In genomic region chr3:58177747-58178527, GRCh38 we compare ENCODE assay signal across 1 cellular context.
TF ChIP-seq lines count a peak whose summit lies in the region.

No MANE protein-coding gene starts in this region.

TF ChIP-seq in HepG2, 621 proteins besides CTCF, POLR2A, EP300 and RAD21 (continued from another document and continues in another):
- TF ChIP-seq, protein P1, sequence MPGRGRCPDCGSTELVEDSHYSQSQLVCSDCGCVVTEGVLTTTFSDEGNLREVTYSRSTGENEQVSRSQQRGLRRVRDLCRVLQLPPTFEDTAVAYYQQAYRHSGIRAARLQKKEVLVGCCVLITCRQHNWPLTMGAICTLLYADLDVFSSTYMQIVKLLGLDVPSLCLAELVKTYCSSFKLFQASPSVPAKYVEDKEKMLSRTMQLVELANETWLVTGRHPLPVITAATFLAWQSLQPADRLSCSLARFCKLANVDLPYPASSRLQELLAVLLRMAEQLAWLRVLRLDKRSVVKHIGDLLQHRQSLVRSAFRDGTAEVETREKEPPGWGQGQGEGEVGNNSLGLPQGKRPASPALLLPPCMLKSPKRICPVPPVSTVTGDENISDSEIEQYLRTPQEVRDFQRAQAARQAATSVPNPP (CRISPR knock-in tag; IDR thresholded peaks at IDR 0.05) = no peak
- TF ChIP-seq NR2F2 (IDR thresholded peaks at IDR 0.05; ENCODE audit: borderline replicate concordance, low read depth) = no peak
- TF ChIP-seq CREM (IDR thresholded peaks at IDR 0.05) = no peak
- TF ChIP-seq CREM (CRISPR knock-in tag; IDR thresholded peaks at IDR 0.05) = no peak
- TF ChIP-seq KAT8 (CRISPR knock-in tag; IDR thresholded peaks at IDR 0.05) = no peak; the same call in 1 of the 2 replicates
- no peak for TF ChIP-seq ZBTB42 (CRISPR knock-in tag; IDR thresholded peaks at IDR 0.05)
- TF ChIP-seq ZMYM2 (CRISPR knock-in tag; IDR thresholded peaks at IDR 0.05) = peak; percentile 21; the same call in 1 of the 2 replicates
- no peak for TF ChIP-seq ZNF3 (CRISPR knock-in tag; IDR thresholded peaks at IDR 0.05)
- TF ChIP-seq SRSF4 (IDR thresholded peaks at IDR 0.05; ENCODE audit: low read depth, low read length, poor library complexity, severe bottlenecking) = no peak
- TF ChIP-seq, protein P2, sequence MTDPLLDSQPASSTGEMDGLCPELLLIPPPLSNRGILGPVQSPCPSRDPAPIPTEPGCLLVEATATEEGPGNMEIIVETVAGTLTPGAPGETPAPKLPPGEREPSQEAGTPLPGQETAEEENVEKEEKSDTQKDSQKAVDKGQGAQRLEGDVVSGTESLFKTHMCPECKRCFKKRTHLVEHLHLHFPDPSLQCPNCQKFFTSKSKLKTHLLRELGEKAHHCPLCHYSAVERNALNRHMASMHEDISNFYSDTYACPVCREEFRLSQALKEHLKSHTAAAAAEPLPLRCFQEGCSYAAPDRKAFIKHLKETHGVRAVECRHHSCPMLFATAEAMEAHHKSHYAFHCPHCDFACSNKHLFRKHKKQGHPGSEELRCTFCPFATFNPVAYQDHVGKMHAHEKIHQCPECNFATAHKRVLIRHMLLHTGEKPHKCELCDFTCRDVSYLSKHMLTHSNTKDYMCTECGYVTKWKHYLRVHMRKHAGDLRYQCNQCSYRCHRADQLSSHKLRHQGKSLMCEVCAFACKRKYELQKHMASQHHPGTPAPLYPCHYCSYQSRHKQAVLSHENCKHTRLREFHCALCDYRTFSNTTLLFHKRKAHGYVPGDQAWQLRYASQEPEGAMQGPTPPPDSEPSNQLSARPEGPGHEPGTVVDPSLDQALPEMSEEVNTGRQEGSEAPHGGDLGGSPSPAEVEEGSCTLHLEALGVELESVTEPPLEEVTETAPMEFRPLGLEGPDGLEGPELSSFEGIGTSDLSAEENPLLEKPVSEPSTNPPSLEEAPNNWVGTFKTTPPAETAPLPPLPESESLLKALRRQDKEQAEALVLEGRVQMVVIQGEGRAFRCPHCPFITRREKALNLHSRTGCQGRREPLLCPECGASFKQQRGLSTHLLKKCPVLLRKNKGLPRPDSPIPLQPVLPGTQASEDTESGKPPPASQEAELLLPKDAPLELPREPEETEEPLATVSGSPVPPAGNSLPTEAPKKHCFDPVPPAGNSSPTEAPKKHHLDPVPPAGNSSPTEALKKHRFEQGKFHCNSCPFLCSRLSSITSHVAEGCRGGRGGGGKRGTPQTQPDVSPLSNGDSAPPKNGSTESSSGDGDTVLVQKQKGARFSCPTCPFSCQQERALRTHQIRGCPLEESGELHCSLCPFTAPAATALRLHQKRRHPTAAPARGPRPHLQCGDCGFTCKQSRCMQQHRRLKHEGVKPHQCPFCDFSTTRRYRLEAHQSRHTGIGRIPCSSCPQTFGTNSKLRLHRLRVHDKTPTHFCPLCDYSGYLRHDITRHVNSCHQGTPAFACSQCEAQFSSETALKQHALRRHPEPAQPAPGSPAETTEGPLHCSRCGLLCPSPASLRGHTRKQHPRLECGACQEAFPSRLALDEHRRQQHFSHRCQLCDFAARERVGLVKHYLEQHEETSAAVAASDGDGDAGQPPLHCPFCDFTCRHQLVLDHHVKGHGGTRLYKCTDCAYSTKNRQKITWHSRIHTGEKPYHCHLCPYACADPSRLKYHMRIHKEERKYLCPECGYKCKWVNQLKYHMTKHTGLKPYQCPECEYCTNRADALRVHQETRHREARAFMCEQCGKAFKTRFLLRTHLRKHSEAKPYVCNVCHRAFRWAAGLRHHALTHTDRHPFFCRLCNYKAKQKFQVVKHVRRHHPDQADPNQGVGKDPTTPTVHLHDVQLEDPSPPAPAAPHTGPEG (CRISPR knock-in tag; IDR thresholded peaks at IDR 0.05) = no peak
- 0 out of 2 replicates have a peak, but pooled peaks have one; percentile 22 for TF ChIP-seq MEIS1 (CRISPR knock-in tag; IDR thresholded peaks at IDR 0.05; ENCODE audit: borderline replicate concordance)
- no peak for TF ChIP-seq TP53 (CRISPR knock-in tag; conservative IDR thresholded peaks at IDR 0.05)
- peak; percentile 64 for TF ChIP-seq ZNF781 (CRISPR knock-in tag; IDR thresholded peaks at IDR 0.05; ENCODE audit: borderline replicate concordance, not compliant biosample characterization)
- peak; percentile 51; the same call in 1 of the 2 replicates for TF ChIP-seq FOSL2 (CRISPR knock-in tag; IDR thresholded peaks at IDR 0.05)
- no peak for TF ChIP-seq RCOR2 (CRISPR knock-in tag; IDR thresholded peaks at IDR 0.05)
- peak; percentile 44; the same call in 1 of the 2 replicates for TF ChIP-seq THRA (CRISPR knock-in tag; IDR thresholded peaks at IDR 0.05; ENCODE audit: borderline replicate concordance)
- TF ChIP-seq ZSCAN30 (CRISPR knock-in tag; IDR thresholded peaks at IDR 0.05) = no peak
- TF ChIP-seq PBX3 (CRISPR knock-in tag; IDR thresholded peaks at IDR 0.05; ENCODE audit: borderline replicate concordance) = no peak
- TF ChIP-seq ZNF607 (CRISPR knock-in tag; IDR thresholded peaks at IDR 0.05; ENCODE audit: borderline replicate concordance) = no peak; the same call in 1 of the 2 replicates
- TF ChIP-seq, protein P3, sequence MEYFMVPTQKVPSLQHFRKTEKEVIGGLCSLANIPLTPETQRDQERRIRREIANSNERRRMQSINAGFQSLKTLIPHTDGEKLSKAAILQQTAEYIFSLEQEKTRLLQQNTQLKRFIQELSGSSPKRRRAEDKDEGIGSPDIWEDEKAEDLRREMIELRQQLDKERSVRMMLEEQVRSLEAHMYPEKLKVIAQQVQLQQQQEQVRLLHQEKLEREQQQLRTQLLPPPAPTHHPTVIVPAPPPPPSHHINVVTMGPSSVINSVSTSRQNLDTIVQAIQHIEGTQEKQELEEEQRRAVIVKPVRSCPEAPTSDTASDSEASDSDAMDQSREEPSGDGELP (IDR thresholded peaks at IDR 0.05; ENCODE audit: borderline replicate concordance, low read depth) = no peak
- TF ChIP-seq TBL1XR1 (IDR thresholded peaks at IDR 0.05; ENCODE audit: borderline replicate concordance, low read length, partially characterized antibody) = no peak
- TF ChIP-seq HOXA3 (CRISPR knock-in tag; IDR thresholded peaks at IDR 0.05) = peak; percentile 21; the same call in 1 of the 2 replicates
- TF ChIP-seq, protein P4, sequence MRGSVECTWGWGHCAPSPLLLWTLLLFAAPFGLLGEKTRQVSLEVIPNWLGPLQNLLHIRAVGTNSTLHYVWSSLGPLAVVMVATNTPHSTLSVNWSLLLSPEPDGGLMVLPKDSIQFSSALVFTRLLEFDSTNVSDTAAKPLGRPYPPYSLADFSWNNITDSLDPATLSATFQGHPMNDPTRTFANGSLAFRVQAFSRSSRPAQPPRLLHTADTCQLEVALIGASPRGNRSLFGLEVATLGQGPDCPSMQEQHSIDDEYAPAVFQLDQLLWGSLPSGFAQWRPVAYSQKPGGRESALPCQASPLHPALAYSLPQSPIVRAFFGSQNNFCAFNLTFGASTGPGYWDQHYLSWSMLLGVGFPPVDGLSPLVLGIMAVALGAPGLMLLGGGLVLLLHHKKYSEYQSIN (CRISPR knock-in tag; IDR thresholded peaks at IDR 0.05; ENCODE audit: borderline replicate concordance) = no peak
- 0 out of 2 replicates have a peak, but pooled peaks have one; percentile 45 for TF ChIP-seq ZNF792 (CRISPR knock-in tag; IDR thresholded peaks at IDR 0.05)
- TF ChIP-seq ZNF562 (CRISPR knock-in tag; IDR thresholded peaks at IDR 0.05; ENCODE audit: borderline replicate concordance) = no peak
- no peak for TF ChIP-seq ZNF713 (CRISPR knock-in tag; IDR thresholded peaks at IDR 0.05)
- TF ChIP-seq ZNF660 (CRISPR knock-in tag; IDR thresholded peaks at IDR 0.05; ENCODE audit: borderline replicate concordance, low read depth) = no peak
- peak; percentile 45; the same call in 1 of the 2 replicates for TF ChIP-seq FOXO1 (CRISPR knock-in tag; IDR thresholded peaks at IDR 0.05)
- TF ChIP-seq WIZ (CRISPR knock-in tag; IDR thresholded peaks at IDR 0.05) = no peak
- TF ChIP-seq IRF1 (CRISPR knock-in tag; IDR thresholded peaks at IDR 0.05; ENCODE audit: low read depth) = no peak
- peak; percentile 55; the same call in 1 of the 2 replicates for TF ChIP-seq TBX2 (CRISPR knock-in tag; IDR thresholded peaks at IDR 0.05; ENCODE audit: borderline replicate concordance)
- TF ChIP-seq NBN (conservative IDR thresholded peaks at IDR 0.05) = no peak
- TF ChIP-seq, protein P5, sequence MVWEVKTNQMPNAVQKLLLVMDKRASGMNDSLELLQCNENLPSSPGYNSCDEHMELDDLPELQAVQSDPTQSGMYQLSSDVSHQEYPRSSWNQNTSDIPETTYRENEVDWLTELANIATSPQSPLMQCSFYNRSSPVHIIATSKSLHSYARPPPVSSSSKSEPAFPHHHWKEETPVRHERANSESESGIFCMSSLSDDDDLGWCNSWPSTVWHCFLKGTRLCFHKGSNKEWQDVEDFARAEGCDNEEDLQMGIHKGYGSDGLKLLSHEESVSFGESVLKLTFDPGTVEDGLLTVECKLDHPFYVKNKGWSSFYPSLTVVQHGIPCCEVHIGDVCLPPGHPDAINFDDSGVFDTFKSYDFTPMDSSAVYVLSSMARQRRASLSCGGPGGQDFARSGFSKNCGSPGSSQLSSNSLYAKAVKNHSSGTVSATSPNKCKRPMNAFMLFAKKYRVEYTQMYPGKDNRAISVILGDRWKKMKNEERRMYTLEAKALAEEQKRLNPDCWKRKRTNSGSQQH (CRISPR knock-in tag; IDR thresholded peaks at IDR 0.05; ENCODE audit: low read depth) = no peak
- TF ChIP-seq, protein P6, sequence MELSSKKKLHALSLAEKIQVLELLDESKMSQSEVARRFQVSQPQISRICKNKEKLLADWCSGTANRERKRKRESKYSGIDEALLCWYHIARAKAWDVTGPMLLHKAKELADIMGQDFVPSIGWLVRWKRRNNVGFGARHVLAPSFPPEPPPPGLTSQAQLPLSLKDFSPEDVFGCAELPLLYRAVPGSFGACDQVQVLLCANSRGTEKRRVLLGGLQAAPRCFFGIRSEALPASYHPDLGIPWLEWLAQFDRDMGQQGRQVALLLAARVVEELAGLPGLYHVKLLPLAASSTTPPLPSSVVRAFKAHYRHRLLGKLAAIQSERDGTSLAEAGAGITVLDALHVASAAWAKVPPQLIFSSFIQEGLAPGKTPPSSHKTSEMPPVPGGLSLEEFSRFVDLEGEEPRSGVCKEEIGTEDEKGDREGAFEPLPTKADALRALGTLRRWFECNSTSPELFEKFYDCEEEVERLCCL (CRISPR knock-in tag; IDR thresholded peaks at IDR 0.05; ENCODE audit: borderline replicate concordance) = 0 out of 2 replicates have a peak, but pooled peaks have one; percentile 66
- no peak for TF ChIP-seq HCFC1 (IDR thresholded peaks at IDR 0.05; ENCODE audit: low read depth, low read length)
- no peak for TF ChIP-seq HES4 (CRISPR knock-in tag; IDR thresholded peaks at IDR 0.05; ENCODE audit: borderline replicate concordance)
